Comparison of ENCODE assay signal across 18 cellular contexts in genomic region chrX:9293051-9293496, GRCh38.
DNase-seq lines count a peak whose midpoint lies in the region; ATAC-seq and TF ChIP-seq lines count a peak whose summit lies in the region.
"Had no signal": no experiment of that assay in that cellular context is flagged by ENCODE, and none has a peak within 500 bp of the region (broad histone marks: within the 10 kb centered on the region; RNA-seq: fewer than 3 reads in every experiment).

No MANE protein-coding gene starts in this region.

- peak overlapping the region; percentile 57 for H3K4me3 Mint-ChIP-seq in WTC11
- no peak overlapping the region for H3K4me3 Mint-ChIP-seq in CD4-positive, alpha-beta T cell
- H3K4me3 Mint-ChIP-seq in HFFc6, result no peak overlapping the region
- H3K4me3 Mint-ChIP-seq: activated CD8-positive, alpha-beta T cell treated with anti-CD3 and anti-CD28 coated beads, Interleukin-2, amount 10 ng/mL, durations not matched to agents 7 days and 5 days; activated naive CD4-positive, alpha-beta T cell treated with anti-CD3 and anti-CD28 coated beads for 36 hours; effector memory CD8-positive, alpha-beta T cell had no signal

- 20% methylated on average over 10 of the region's 18 CpGs for WGBS in SK-N-SH (ENCODE audit: low lambda C conversion rate)

- peaks cover 52% of the 10 kb centered on the region for H3K4me1 Mint-ChIP-seq in WTC11
- peaks cover 8% of the 10 kb centered on the region for H3K4me1 Mint-ChIP-seq in CD4-positive, alpha-beta T cell (ENCODE audit: low read depth)
- H3K4me1 Mint-ChIP-seq in HFFc6 (ENCODE audit: low read depth), result no peaks in the 10 kb centered on the region

- intact Hi-C loops in CD4-positive, alpha-beta T cell (cut with DNase I, micrococcal nuclease), result loop anchor here in 1 of 2 experiments (10.0 kb wide), 1 partner anchor 412 kb away; no protein-coding TSS in a partner anchor

- peak overlapping the region; percentile 97 for H3K27ac Mint-ChIP-seq in WTC11
- no peak overlapping the region for H3K27ac Mint-ChIP-seq in CD4-positive, alpha-beta T cell
- H3K27ac Mint-ChIP-seq in HFFc6, result no peak overlapping the region
- H3K27ac Mint-ChIP-seq: activated CD8-positive, alpha-beta T cell treated with anti-CD3 and anti-CD28 coated beads, Interleukin-2, amount 10 ng/mL, durations not matched to agents 7 days and 5 days; activated naive CD4-positive, alpha-beta T cell treated with anti-CD3 and anti-CD28 coated beads for 36 hours; effector memory CD8-positive, alpha-beta T cell had no signal

- H3K4me1 ChIP-seq in SK-N-SH (ENCODE audit: control insufficient read depth in 1 of 2, insufficient read depth in 2 of 2, low read depth in 1 of 2, low read length in 1 of 2) (peaks cover 0 to 4% of the 10 kb centered on the region in 2 experiments; a peak in 1 of 4 replicates), iPS-20b (ENCODE audit: insufficient read depth, low read length) (peaks cover 16% of the 10 kb centered on the region; the same call in 1 of the 2 replicates)
- H3K4me1 ChIP-seq: right lobe of liver had no signal

- H3K27ac ChIP-seq in SK-N-SH (ENCODE audit: low read depth in 2 of 2, low read length in 1 of 2), result no peak overlapping the region
- H3K27ac ChIP-seq in iPS-20b (ENCODE audit: low read length), result no peak overlapping the region
- H3K27ac ChIP-seq in CD4-positive, alpha-beta T cell (ENCODE audit: low read depth, low read length), result no peak overlapping the region
- H3K27ac ChIP-seq: right lobe of liver had no signal

- H3K36me3 Mint-ChIP-seq in WTC11 (no peaks in the 10 kb centered on the region), HFFc6 (ENCODE audit: low read depth) (no peaks in the 10 kb centered on the region)
- H3K36me3 Mint-ChIP-seq in CD4-positive, alpha-beta T cell (ENCODE audit: low read depth), result no peaks in the 10 kb centered on the region

- TF ChIP-seq CTCF in SK-N-SH (IDR thresholded peaks at IDR 0.05) (no peak), WTC11 (IDR thresholded peaks at IDR 0.05) (no peak), HFFc6 (IDR thresholded peaks at IDR 0.05) (no peak)
- TF ChIP-seq CTCF in CD4-positive, alpha-beta T cell (IDR thresholded peaks at IDR 0.05), result no peak

- H3K27me3 Mint-ChIP-seq in WTC11 (ENCODE audit: low read depth), result peaks cover 20% of the 10 kb centered on the region
- no peaks in the 10 kb centered on the region for H3K27me3 Mint-ChIP-seq in CD4-positive, alpha-beta T cell
- H3K27me3 Mint-ChIP-seq in HFFc6 (ENCODE audit: insufficient read depth), result peaks cover 7% of the 10 kb centered on the region

- H3K9me3 ChIP-seq in SK-N-SH, result no peaks in the 10 kb centered on the region
- no peaks in the 10 kb centered on the region for H3K9me3 ChIP-seq in iPS-20b (ENCODE audit: insufficient read depth, low read depth, low read length)
- no peaks in the 10 kb centered on the region for H3K9me3 ChIP-seq in CD4-positive, alpha-beta T cell (ENCODE audit: control insufficient read depth, low read length)
- H3K9me3 ChIP-seq: right lobe of liver had no signal

- no peak overlapping the region for H2AFZ ChIP-seq in SK-N-SH (ENCODE audit: low read depth)

- no peak for TF ChIP-seq RAD21 in SK-N-SH (IDR thresholded peaks at IDR 0.05; ENCODE audit: low read length)

- no peaks in the 10 kb centered on the region for H4K20me1 ChIP-seq in SK-N-SH (ENCODE audit: insufficient read depth)

- peak; percentile 65 for DNase-seq in SK-N-SH
- peak; percentile 46 for DNase-seq in WTC11 (ENCODE audit: low spot score)
- no peak for DNase-seq in CD4-positive, alpha-beta T cell
- no peak for DNase-seq in HFFc6
- DNase-seq in mucosa of gallbladder (ENCODE audit: low spot score), result no peak
- DNase-seq: 8988T; activated CD8-positive, alpha-beta T cell treated with anti-CD3 and anti-CD28 coated beads, Interleukin-2, amount 10 ng/mL, durations not matched to agents 7 days and 5 days; activated naive CD4-positive, alpha-beta T cell treated with anti-CD3 and anti-CD28 coated beads for 36 hours; activated T-cell treated with anti-CD3 and anti-CD28 coated beads, Interleukin-2, amount 50 U/mL, for 48 hours; aorta; cerebellar nuclear complex; effector memory CD8-positive, alpha-beta T cell; NCI-H1417 treated with DMSO at 0.1 percent for 48 hours; NK-92 treated with Interleukin-12 subunit alpha and Interleukin-12 subunit beta, amount 100 ng/mL, for 24 hours; right lobe of liver had no signal

- H3K9me2 ChIP-seq in SK-N-SH, result no peaks in the 10 kb centered on the region

- no peaks in the 10 kb centered on the region for H3F3A ChIP-seq in SK-N-SH (replicated peaks; ENCODE audit: insufficient read depth)

- H3K9ac ChIP-seq in SK-N-SH, result no peak overlapping the region
- H3K9ac ChIP-seq in iPS-20b (ENCODE audit: low read depth, low read length), result no peak overlapping the region

- no peak for TF ChIP-seq EP300 in SK-N-SH (IDR thresholded peaks at IDR 0.05; ENCODE audit: borderline replicate concordance in 1 of 2, low read depth in 1 of 2, low read length in 1 of 2)

- CTCF ChIA-PET in SK-N-SH (lab: Yijun Ruan, JAX), result interaction anchor here (0.5 to 1.4 kb wide), 3 partner anchors 20 to 49 kb away, joined by 3 to 5 read pairs (median 4); no protein-coding TSS in a partner anchor
- CTCF ChIA-PET in WTC11 (lab: Charles Lee), result interaction anchor here (1.1 to 1.5 kb wide), 4 partner anchors 15 to 472 kb away, joined by 3 to 4 read pairs (median 3); no protein-coding TSS in a partner anchor
- CTCF ChIA-PET in CD4-positive, alpha-beta T cell (lab: Charles Lee), result no interaction called here

- H3K4me2 ChIP-seq in SK-N-SH, result no peak overlapping the region

- ATAC-seq in SK-N-SH treated with all-trans-retinoic acid at 6 μM for 48 hours, result no peak
- ATAC-seq in WTC11, result peak; percentile 83
- no peak for ATAC-seq in CD4-positive, alpha-beta T cell (ENCODE audit: poor library complexity)
- ATAC-seq in GM18867 (IDR thresholded peaks at IDR 0.05; ENCODE audit: unreplicated experiment), result no peak
- ATAC-seq: activated CD8-positive, alpha-beta T cell treated with anti-CD3 and anti-CD28 coated beads, Interleukin-2, amount 10 ng/mL, durations not matched to agents 7 days and 5 days; effector memory CD8-positive, alpha-beta T cell; right lobe of liver had no signal

- H3K4me3 ChIP-seq in SK-N-SH (ENCODE audit: low read depth in 2 of 2, low read length in 1 of 2) (no peak overlapping the region; a peak in 1 of 4 replicates), iPS-20b (ENCODE audit: low read length) (peak overlapping the region; percentile 33; the same call in 1 of the 2 replicates)
- H3K4me3 ChIP-seq: right lobe of liver had no signal

- H3K27me3 ChIP-seq in SK-N-SH (ENCODE audit: insufficient read depth) (peaks cover 22% of the 10 kb centered on the region; the same call in 1 of the 2 replicates), iPS-20b (ENCODE audit: insufficient read depth, low read length) (peaks cover 37% of the 10 kb centered on the region)
- H3K27me3 ChIP-seq in CD4-positive, alpha-beta T cell (ENCODE audit: control insufficient read depth, insufficient read depth, low read length), result no peaks in the 10 kb centered on the region
- H3K27me3 ChIP-seq: right lobe of liver had no signal

- H3K36me3 ChIP-seq in SK-N-SH (replicated peaks in 1 of 2; ENCODE audit: control insufficient read depth in 1 of 2, insufficient read depth in 2 of 2, low read length in 1 of 2) (no peaks in the 10 kb centered on the region), iPS-20b (ENCODE audit: insufficient read depth, low read depth, low read length) (no peaks in the 10 kb centered on the region)
- H3K36me3 ChIP-seq: right lobe of liver had no signal

- H3K79me2 ChIP-seq in SK-N-SH (ENCODE audit: insufficient read depth), result no peaks in the 10 kb centered on the region

- POLR2A ChIA-PET in SK-N-SH (lab: Yijun Ruan, JAX) (interaction anchor here (0.6 kb wide), 1 partner anchor 132 kb away, joined by 3 read pairs; no protein-coding TSS in a partner anchor), WTC11 (lab: Charles Lee) (no interaction called here)
- POLR2A ChIA-PET in CD4-positive, alpha-beta T cell (lab: Charles Lee), result no interaction called here

- H3K9me3 Mint-ChIP-seq in WTC11 (no peaks in the 10 kb centered on the region), HFFc6 (no peaks in the 10 kb centered on the region)
- H3K9me3 Mint-ChIP-seq in CD4-positive, alpha-beta T cell, result no peaks in the 10 kb centered on the region
- H3K9me3 Mint-ChIP-seq: activated naive CD4-positive, alpha-beta T cell treated with anti-CD3 and anti-CD28 coated beads for 36 hours; effector memory CD8-positive, alpha-beta T cell had no signal

TF ChIP-seq in SK-N-SH, 30 proteins besides CTCF, POLR2A, EP300 and RAD21 (continues in another document):
- TF ChIP-seq RFX5 (IDR thresholded peaks at IDR 0.05; ENCODE audit: low read length) (no peak), JUND (IDR thresholded peaks at IDR 0.05) (no peak), GABPA (IDR thresholded peaks at IDR 0.05; ENCODE audit: low read depth) (no peak), GATA2 (CRISPR knock-in tag; IDR thresholded peaks at IDR 0.05) (peak; percentile 39; the same call in 1 of the 2 replicates), YY1 (IDR thresholded peaks at IDR 0.05; ENCODE audit: low read depth) (no peak)

TF ChIP-seq in SK-N-SH treated with all-trans-retinoic acid at 6 μM for 48 hours, 23 proteins besides CTCF, POLR2A, EP300 and RAD21 (continues in another document):
- TF ChIP-seq ISL1 (CRISPR knock-in tag; IDR thresholded peaks at IDR 0.05) (no peak), ZNF8 (CRISPR knock-in tag; IDR thresholded peaks at IDR 0.05) (no peak), ZC3H10 (CRISPR knock-in tag; IDR thresholded peaks at IDR 0.05) (no peak), ZFP30 (CRISPR knock-in tag; IDR thresholded peaks at IDR 0.05) (no peak), TOX (CRISPR knock-in tag; IDR thresholded peaks at IDR 0.05; ENCODE audit: borderline replicate concordance) (no peak), ESRRG (CRISPR knock-in tag; IDR thresholded peaks at IDR 0.05) (no peak)

TF ChIP-seq in WTC11, 78 proteins besides CTCF, POLR2A, EP300 and RAD21 (continues in another document):
- no peak for TF ChIP-seq TP53 (CRISPR knock-in tag; IDR thresholded peaks at IDR 0.05)
- TF ChIP-seq TCF7 (CRISPR knock-in tag; IDR thresholded peaks at IDR 0.05; ENCODE audit: low read depth), result no peak
- peak; percentile 70; the same call in 1 of the 2 replicates for TF ChIP-seq ZNF423 (CRISPR knock-in tag; IDR thresholded peaks at IDR 0.05)
- TF ChIP-seq ATF6 (CRISPR knock-in tag; IDR thresholded peaks at IDR 0.05), result no peak

Comparison
In these comparisons a context has a peak if more than half of its experiments do, and no peak if none do; other contexts are left out.
1. DNase-seq: peak in SK-N-SH (single experiment) and WTC11 (single experiment); none in CD4-positive, alpha-beta T cell (0 of 10), HFFc6 (single experiment) and mucosa of gallbladder (single experiment).